In the genomic region with DNA sequence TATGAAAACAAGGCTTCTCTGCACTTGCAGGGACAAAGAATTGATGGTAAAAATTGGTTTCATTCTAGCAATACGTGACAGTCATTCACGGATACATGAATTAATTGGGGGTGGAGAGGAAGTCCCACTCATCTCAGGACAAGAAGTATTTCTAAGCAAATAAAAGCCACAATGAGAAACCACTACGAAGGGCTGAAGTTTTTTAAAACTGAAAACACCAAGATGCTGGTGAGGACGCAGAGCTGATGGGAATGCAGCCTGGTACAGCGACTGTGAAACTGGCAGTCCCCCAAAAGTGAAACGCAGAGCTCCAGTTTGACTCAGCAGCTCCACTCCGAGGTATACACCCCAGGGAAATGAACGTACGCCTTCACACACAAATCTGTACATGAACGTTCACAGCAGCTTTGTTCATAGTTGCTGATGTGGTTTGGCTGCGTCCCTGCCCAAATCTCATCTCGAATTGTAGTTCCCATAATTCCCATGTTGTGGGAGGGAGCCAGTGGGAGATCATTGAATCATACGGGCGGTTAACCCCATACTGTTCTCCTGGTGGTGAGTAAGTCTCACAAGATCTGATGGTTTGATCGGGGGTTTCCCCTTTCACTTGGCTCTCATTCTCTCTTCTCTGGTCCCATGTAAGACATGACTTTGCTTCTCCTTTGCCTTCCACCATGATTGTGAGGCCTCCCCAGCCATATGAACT, we compare ENCODE assay signal across 9 cellular contexts.
A peak's percentile ranks its signal among the peaks of the same experiment; 100 is the strongest.
DNase-seq lines count a peak whose midpoint lies in the region; ATAC-seq and TF ChIP-seq lines count a peak whose summit lies in the region.
"Had no signal": no experiment of that assay in that cellular context is flagged by ENCODE, and none has a peak within 500 bp of the region (broad histone marks: within the 10 kb centered on the region; RNA-seq: fewer than 3 reads in every experiment).

No MANE protein-coding gene starts in this region.

- H3K4me1 ChIP-seq in right atrium auricular region: peaks cover 0 to 18% of the 10 kb centered on the region in 2 donors
- no peaks in the 10 kb centered on the region; the same call in 1 of the 2 replicates for H3K4me1 ChIP-seq in GM23338 (ENCODE audit: insufficient read depth)

- H3F3A ChIP-seq in GM23338 (replicated peaks; ENCODE audit: low read depth): no peaks in the 10 kb centered on the region

- no peak overlapping the region for H3K27ac ChIP-seq in right atrium auricular region
- no peak overlapping the region for H3K27ac ChIP-seq in GM23338 (ENCODE audit: low read depth)

- H3K4me3 ChIP-seq in right atrium auricular region (peak overlapping the region in 1 of 2 donors; percentile 5), GM23338 (no peak overlapping the region)

- H3K4me3 Mint-ChIP-seq in HFFc6 (peak overlapping the region; percentile 84), GM23338 (no peak overlapping the region)
- H3K4me3 Mint-ChIP-seq in activated naive CD4-positive, alpha-beta T cell treated with anti-CD3 and anti-CD28 coated beads, Interleukin-2, amount 10 ng/mL, durations not matched to agents 7 days and 5 days: peak overlapping the region; percentile 48
- H3K4me3 Mint-ChIP-seq: brain had no signal

- no peaks in the 10 kb centered on the region for H3K9me2 ChIP-seq in GM23338 (ENCODE audit: insufficient read depth)

- no peak overlapping the region for H2AFZ ChIP-seq in GM23338

- H3K79me2 ChIP-seq in GM23338 (replicated peaks; ENCODE audit: insufficient read depth): no peaks in the 10 kb centered on the region

- CTCF ChIA-PET in activated naive CD4-positive, alpha-beta T cell treated with anti-CD3 and anti-CD28 coated beads, Interleukin-2, amount 10 ng/mL, durations not matched to agents 7 days and 5 days (lab: Charles Lee): interaction anchor here (0.7 to 1.6 kb wide), 6 partner anchors 12 to 738 kb away, joined by 3 to 6 read pairs (median 4); no protein-coding TSS in a partner anchor

- no peaks in the 10 kb centered on the region for H3K9me3 Mint-ChIP-seq in HFFc6
- no peaks in the 10 kb centered on the region for H3K9me3 Mint-ChIP-seq in activated naive CD4-positive, alpha-beta T cell treated with anti-CD3 and anti-CD28 coated beads, Interleukin-2, amount 10 ng/mL, durations not matched to agents 7 days and 5 days
- H3K9me3 Mint-ChIP-seq in GM23338: peaks cover 3% of the 10 kb centered on the region; the same call in 1 of the 3 replicates

- TF ChIP-seq CTCF in GM13977 (IDR thresholded peaks at IDR 0.05; ENCODE audit: extremely low read depth, insufficient read depth, missing control alignments) (no peak), HFFc6 (IDR thresholded peaks at IDR 0.05) (peak; percentile 68), right atrium auricular region (IDR thresholded peaks at IDR 0.05) (no peak), GM23338 (conservative IDR thresholded peaks at IDR 0.05; ENCODE audit: low read depth in 2 of 2) (no peak)

- peak; percentile 83 for DNase-seq in GM13977 (ENCODE audit: low spot score)
- peak; percentile 92 for DNase-seq in HFFc6
- peak; percentile 39 for DNase-seq in NCI-H2171 (lab: John Stamatoyannopoulos, UW)
- DNase-seq in activated naive CD4-positive, alpha-beta T cell treated with anti-CD3 and anti-CD28 coated beads, Interleukin-2, amount 10 ng/mL, durations not matched to agents 7 days and 5 days: peak; percentile 76
- peak; percentile 78 for DNase-seq in right atrium auricular region (ENCODE audit: low spot score)
- peak; percentile 88 for DNase-seq in stimulated activated CD4-positive, alpha-beta T cell treated with anti-CD3 and anti-CD28 coated beads, Interleukin-4, amount 100 ng/mL, for 24 hours
- DNase-seq in 8988T: no peak
- DNase-seq in GM23338 (ENCODE audit: low spot score): no peak

- H3K36me3 ChIP-seq in right atrium auricular region (no peaks in the 10 kb centered on the region), GM23338 (ENCODE audit: insufficient read depth) (no peaks in the 10 kb centered on the region; the same call in 1 of the 2 replicates)

- peaks cover 39% of the 10 kb centered on the region for H3K4me1 Mint-ChIP-seq in HFFc6 (ENCODE audit: low read depth)
- H3K4me1 Mint-ChIP-seq in activated naive CD4-positive, alpha-beta T cell treated with anti-CD3 and anti-CD28 coated beads, Interleukin-2, amount 10 ng/mL, durations not matched to agents 7 days and 5 days: peaks cover 29% of the 10 kb centered on the region
- H3K4me1 Mint-ChIP-seq in GM23338: peaks cover 15% of the 10 kb centered on the region

- H4K20me1 ChIP-seq in GM23338 (replicated peaks; ENCODE audit: insufficient read depth): no peaks in the 10 kb centered on the region

- H3K27ac Mint-ChIP-seq in HFFc6 (peak overlapping the region; percentile 93), GM23338 (no peak overlapping the region)
- peak overlapping the region; percentile 35 for H3K27ac Mint-ChIP-seq in activated naive CD4-positive, alpha-beta T cell treated with anti-CD3 and anti-CD28 coated beads, Interleukin-2, amount 10 ng/mL, durations not matched to agents 7 days and 5 days

- H3K36me3 Mint-ChIP-seq in HFFc6 (ENCODE audit: low read depth) (no peaks in the 10 kb centered on the region), GM23338 (ENCODE audit: low read depth) (no peaks in the 10 kb centered on the region)
- H3K36me3 Mint-ChIP-seq in activated naive CD4-positive, alpha-beta T cell treated with anti-CD3 and anti-CD28 coated beads, Interleukin-2, amount 10 ng/mL, durations not matched to agents 7 days and 5 days: no peaks in the 10 kb centered on the region
- H3K36me3 Mint-ChIP-seq: brain had no signal

- H3K4me2 ChIP-seq in GM23338: no peak overlapping the region

- no peak for ATAC-seq in GM23338

- H3K27me3 ChIP-seq in right atrium auricular region (no peaks in the 10 kb centered on the region), GM23338 (ENCODE audit: insufficient read depth) (no peaks in the 10 kb centered on the region)

- in situ Hi-C loops in GM13977 (cut with MboI; ENCODE audit: low pct_unique_long_range_greater_than_20kb, low sequenced_read_pairs, unreplicated experiment): loop anchor here (25.0 kb wide), 1 partner anchor 412 kb away; no protein-coding TSS in a partner anchor

- H3K9me3 ChIP-seq in right atrium auricular region: no peaks in the 10 kb centered on the region

- H3K27me3 Mint-ChIP-seq in HFFc6 (ENCODE audit: insufficient read depth): peaks cover 1% of the 10 kb centered on the region
- H3K27me3 Mint-ChIP-seq in activated naive CD4-positive, alpha-beta T cell treated with anti-CD3 and anti-CD28 coated beads, Interleukin-2, amount 10 ng/mL, durations not matched to agents 7 days and 5 days: peaks cover 32% of the 10 kb centered on the region
- peaks cover 11% of the 10 kb centered on the region for H3K27me3 Mint-ChIP-seq in GM23338 (ENCODE audit: insufficient read depth, low read depth, poor library complexity)

TF ChIP-seq in GM23338, 12 proteins besides CTCF, POLR2A, EP300 and RAD21 (continues in another document):
- TF ChIP-seq POLR2AphosphoS5 (IDR thresholded peaks at IDR 0.05; ENCODE audit: low read depth) (no peak), NANOG (IDR thresholded peaks at IDR 0.05; ENCODE audit: borderline replicate concordance) (no peak)

Comparison
In these comparisons a context has a peak if more than half of its experiments do, and no peak if none do; other contexts are left out.
1. DNase-seq: peak in GM13977 (single experiment), HFFc6 (single experiment), NCI-H2171 (single experiment), activated naive CD4-positive, alpha-beta T cell treated with anti-CD3 and anti-CD28 coated beads, Interleukin-2, amount 10 ng/mL, durations not matched to agents 7 days and 5 days (single experiment), right atrium auricular region (single experiment) and stimulated activated CD4-positive, alpha-beta T cell treated with anti-CD3 and anti-CD28 coated beads, Interleukin-4, amount 100 ng/mL, for 24 hours (single experiment); none in 8988T (single experiment) and GM23338 (single experiment).